1 cellular context compared by ENCODE assay signal in genomic region chr4:135406597-135406996, GRCh38.
DNase-seq lines count a peak whose midpoint lies in the region; FAIRE-seq and TF ChIP-seq lines count a peak whose summit lies in the region.
"Not testable (repeated sequence)": the region's sequence is repeated elsewhere in the genome, so short reads cannot be mapped to it uniquely, and the experiment has no call there.

No MANE protein-coding gene starts in this region.

- not testable (repeated sequence) for H3K4me3 ChIP-seq in kidney (ENCODE audit: low read length in 2 of 2)

- TF ChIP-seq CTCF in kidney (IDR thresholded peaks at IDR 0.05; ENCODE audit: borderline replicate concordance, extremely low read depth, insufficient read depth) = not testable (repeated sequence)

- H3K9ac ChIP-seq in kidney (ENCODE audit: low read length in 2 of 2) = not testable (repeated sequence)

- DNase-seq in kidney = peak; percentile 58

- H3K27ac ChIP-seq in kidney (ENCODE audit: low read depth in 2 of 2, low read length in 2 of 2) = not testable (repeated sequence)

- intact Hi-C loops in kidney (cut with DNase I) = not testable (repeated sequence)

- not testable (repeated sequence) for H3K9me3 ChIP-seq in kidney (ENCODE audit: control insufficient read depth in 1 of 2, low read length in 2 of 2)

- FAIRE-seq in kidney (lab: Jason Lieb, UNC) = not testable (repeated sequence)

- H3K4me1 ChIP-seq in kidney (ENCODE audit: control insufficient read depth in 1 of 2, insufficient read depth in 1 of 2, low read depth in 1 of 2, low read length in 2 of 2) = not testable (repeated sequence)

- not testable (repeated sequence) for H3K36me3 ChIP-seq in kidney (ENCODE audit: control insufficient read depth in 1 of 2, insufficient read depth in 2 of 2, low read length in 2 of 2)
